ENCODE assay signal across 8 cellular contexts in the genomic region with DNA sequence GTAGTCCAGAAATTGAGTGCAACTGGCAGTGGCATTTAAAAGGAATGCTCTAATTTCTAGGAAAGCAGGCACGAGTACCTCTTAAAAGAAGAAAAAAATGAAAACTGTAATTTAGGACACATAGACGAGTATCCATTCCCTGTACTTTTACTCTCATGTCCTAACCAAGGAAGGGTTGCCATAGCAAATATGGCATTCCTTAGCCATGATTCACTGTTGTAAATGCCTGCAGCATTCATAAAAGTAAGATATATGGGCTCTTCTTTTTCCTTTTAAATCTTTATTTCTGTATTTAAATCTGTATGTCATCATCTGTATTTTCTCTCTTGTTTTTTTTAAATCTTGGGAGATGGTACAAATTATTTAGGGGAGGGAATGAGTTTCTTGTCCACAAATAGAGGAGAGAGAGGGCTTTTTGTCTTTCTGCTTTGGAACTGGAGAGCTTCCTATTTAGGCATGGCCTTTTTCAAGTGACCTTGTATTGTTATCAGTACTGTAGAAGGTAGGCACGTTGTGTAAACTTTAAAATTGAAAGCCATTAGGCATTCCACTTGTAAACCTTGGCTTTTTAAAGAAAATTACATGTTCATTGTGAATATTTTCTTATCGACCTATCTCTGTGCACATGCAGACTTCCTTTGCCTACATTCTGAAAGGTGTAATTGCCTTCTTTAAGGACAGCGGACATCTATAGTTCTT. TPM values are rescaled to one million over a fixed set of nuclear protein-coding genes. Genes with fewer than 3 reads are reported as not detected.
DNase-seq lines count a peak whose midpoint lies in the region; ATAC-seq and TF ChIP-seq lines count a peak whose summit lies in the region.

No MANE protein-coding gene starts in this region.

- TF ChIP-seq CTCF in natural killer cell (IDR thresholded peaks at IDR 0.05) (no peak), cardiac fibroblast (IDR thresholded peaks at IDR 0.05; ENCODE audit: low read depth, low read length) (no peak)

- peak overlapping the region; percentile 53 to 59 for H3K27ac Mint-ChIP-seq in natural killer cell
- H3K27ac Mint-ChIP-seq in natural killer cell treated with Interleukin-12 subunit alpha and Interleukin-12 subunit beta and Interleukin-15 and Interleukin-18, amount 100 ng/mL, for 72 hours: peak overlapping the region in 1 of 2 donors; percentile 19
- peak overlapping the region; percentile 74 for H3K27ac Mint-ChIP-seq in memory B cell

- no peak overlapping the region for H3K4me3 ChIP-seq in cardiac fibroblast (replicated peaks in 1 of 2; ENCODE audit: low read depth in 2 of 2, low read length in 2 of 2)

- H3K4me3 Mint-ChIP-seq in natural killer cell: no peak overlapping the region
- H3K4me3 Mint-ChIP-seq in natural killer cell treated with Interleukin-12 subunit alpha and Interleukin-12 subunit beta and Interleukin-15 and Interleukin-18, amount 100 ng/mL, for 72 hours: no peak overlapping the region
- no peak overlapping the region for H3K4me3 Mint-ChIP-seq in memory B cell

- intact Hi-C loops in natural killer cell (cut with micrococcal nuclease): no loop called here

- in situ Hi-C loops in KBM-7 (cut with MboI; ENCODE audit: low pct_unique_long_range_greater_than_20kb, low sequenced_read_pairs): no loop called here

- H3K27me3 Mint-ChIP-seq in natural killer cell (ENCODE audit: low read depth in 2 of 2): no peaks in the 10 kb centered on the region
- H3K27me3 Mint-ChIP-seq in natural killer cell treated with Interleukin-12 subunit alpha and Interleukin-12 subunit beta and Interleukin-15 and Interleukin-18, amount 100 ng/mL, for 72 hours: no peaks in the 10 kb centered on the region
- no peaks in the 10 kb centered on the region for H3K27me3 Mint-ChIP-seq in memory B cell

- H3K9me3 Mint-ChIP-seq in natural killer cell (no peaks in the 10 kb centered on the region), memory B cell (no peaks in the 10 kb centered on the region)
- no peaks in the 10 kb centered on the region for H3K9me3 Mint-ChIP-seq in natural killer cell treated with Interleukin-12 subunit alpha and Interleukin-12 subunit beta and Interleukin-15 and Interleukin-18, amount 100 ng/mL, for 72 hours

- H3K4me1 Mint-ChIP-seq in natural killer cell: peaks cover 46 to 59% of the 10 kb centered on the region in 2 donors
- H3K4me1 Mint-ChIP-seq in natural killer cell treated with Interleukin-12 subunit alpha and Interleukin-12 subunit beta and Interleukin-15 and Interleukin-18, amount 100 ng/mL, for 72 hours (ENCODE audit: low read depth in 2 of 2): peaks cover 26 to 32% of the 10 kb centered on the region in 2 donors
- peaks cover 22% of the 10 kb centered on the region for H3K4me1 Mint-ChIP-seq in memory B cell

- DNase-seq in natural killer cell (no peak), cardiac fibroblast (ENCODE audit: low read depth in 2 of 2) (peak; percentile 93 to 96), memory B cell (ENCODE audit: low spot score in 2 of 2) (no peak), KBM-7 (no peak)
- DNase-seq in natural killer cell treated with Interleukin-12 subunit alpha and Interleukin-12 subunit beta and Interleukin-15 and Interleukin-18, amount 100 ng/mL, for 72 hours (ENCODE audit: low spot score): no peak

- H3K36me3 Mint-ChIP-seq in natural killer cell (no peaks in the 10 kb centered on the region), memory B cell (no peaks in the 10 kb centered on the region)
- H3K36me3 Mint-ChIP-seq in natural killer cell treated with Interleukin-12 subunit alpha and Interleukin-12 subunit beta and Interleukin-15 and Interleukin-18, amount 100 ng/mL, for 72 hours: no peaks in the 10 kb centered on the region

- ATAC-seq in natural killer cell: no peak
- ATAC-seq in natural killer cell treated with Interleukin-12 subunit alpha and Interleukin-12 subunit beta and Interleukin-15 and Interleukin-18, amount 100 ng/mL, for 72 hours: no peak
- no peak for ATAC-seq in memory B cell (ENCODE audit: low read depth)
- ATAC-seq in GM19463 (IDR thresholded peaks at IDR 0.05; ENCODE audit: unreplicated experiment): no peak
- no peak for ATAC-seq in HG02885 (IDR thresholded peaks at IDR 0.05; ENCODE audit: poor library complexity, unreplicated experiment)
- ATAC-seq in esophagus mucosa: no peak

RNA-seq across cellular contexts. Expression of gene TENT4B, which starts 50.0 kb away (rescaled TPM):
- 10 to 100 TPM; 37.5 to 48.7 (median 44.4) TPM for total RNA-seq in natural killer cell
- total RNA-seq in natural killer cell treated with Interleukin-12 subunit alpha and Interleukin-12 subunit beta and Interleukin-15 and Interleukin-18, amount 100 ng/mL, for 72 hours: 10 to 100 TPM; 13.1 to 17.5 TPM
- total RNA-seq in esophagus mucosa: 6.7 TPM

Comparison
In these comparisons a context has a peak if more than half of its experiments do, and no peak if none do; other contexts are left out.
1. DNase-seq: peak in cardiac fibroblast (2 of 2); none in natural killer cell (single experiment), natural killer cell treated with Interleukin-12 subunit alpha and Interleukin-12 subunit beta and Interleukin-15 and Interleukin-18, amount 100 ng/mL, for 72 hours (single experiment), memory B cell (0 of 2) and KBM-7 (single experiment).